ENCODE assay signal across 9 cellular contexts in the genomic region with DNA sequence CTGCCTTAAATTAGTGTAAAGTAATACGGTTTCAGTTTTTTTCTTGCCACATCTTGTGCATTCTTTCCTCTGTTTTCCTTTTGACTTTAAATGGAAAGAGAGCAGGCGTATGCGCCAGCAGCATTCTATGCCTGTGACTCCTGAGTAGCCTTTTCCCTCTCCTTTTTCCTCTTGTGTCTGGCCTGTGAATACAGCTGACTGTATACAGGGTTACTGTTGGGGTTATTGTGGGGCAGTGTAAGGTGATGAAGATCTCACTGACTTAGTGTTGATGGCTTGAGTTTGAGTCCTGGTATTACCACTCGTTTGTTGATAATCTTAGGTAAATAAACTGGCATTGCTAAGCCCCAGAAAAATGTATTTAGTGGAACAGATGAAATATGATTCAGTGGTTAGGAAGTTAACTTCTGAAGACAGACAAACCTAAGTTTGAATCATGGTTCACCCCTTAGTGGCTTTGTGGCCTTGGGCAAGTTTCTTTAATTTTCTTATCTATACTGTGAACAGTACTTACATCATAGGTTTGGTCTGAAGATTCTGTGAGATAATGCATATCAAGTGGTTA.
DNase-seq lines count a peak whose midpoint lies in the region; ATAC-seq and TF ChIP-seq lines count a peak whose summit lies in the region.
"Had no signal": no experiment of that assay in that cellular context is flagged by ENCODE, and none has a peak within 500 bp of the region (broad histone marks: within the 10 kb centered on the region; RNA-seq: fewer than 3 reads in every experiment).

No MANE protein-coding gene starts in this region.

- no peaks in the 10 kb centered on the region for H3K79me1 ChIP-seq in trophoblast cell (ENCODE audit: low read length)

- DNase-seq in H4 (ENCODE audit: low spot score) (peak; percentile 60), RWPE2 (ENCODE audit: low spot score) (no peak), trophoblast cell (peak; percentile 81 to 98), body of pancreas (no peak), occipital lobe (lab: John Stamatoyannopoulos, UW) (no peak)
- DNase-seq: foreskin melanocyte had no signal

- no peak overlapping the region for H3K4me2 ChIP-seq in trophoblast cell (ENCODE audit: low read length)

- H3K27ac ChIP-seq in RWPE2 (ENCODE audit: poor library complexity, severe bottlenecking) = peak overlapping the region; percentile 58
- no peak overlapping the region for H3K27ac ChIP-seq in trophoblast cell (ENCODE audit: low read depth, low read length)
- no peak overlapping the region for H3K27ac ChIP-seq in body of pancreas

- H3K18ac ChIP-seq in trophoblast cell (ENCODE audit: low read length) = no peak overlapping the region

- H4K8ac ChIP-seq in trophoblast cell (ENCODE audit: low read depth, low read length) = no peak overlapping the region

- no peaks in the 10 kb centered on the region for H3K79me2 ChIP-seq in trophoblast cell (ENCODE audit: control insufficient read depth, insufficient read depth, low read length, poor library complexity)

- H3K9me3 ChIP-seq in RWPE2 (ENCODE audit: severe bottlenecking) (no peaks in the 10 kb centered on the region), trophoblast cell (ENCODE audit: insufficient read depth, low read depth, low read length) (no peaks in the 10 kb centered on the region), body of pancreas (no peaks in the 10 kb centered on the region)

- H2BK5ac ChIP-seq in trophoblast cell (ENCODE audit: low read depth, low read length, poor library complexity) = no peak overlapping the region

- H2AK5ac ChIP-seq in trophoblast cell (ENCODE audit: low read length) = no peak overlapping the region

- no peak overlapping the region for H2BK120ac ChIP-seq in trophoblast cell (ENCODE audit: insufficient read depth, low read length, poor library complexity)

- no peak overlapping the region for H2AFZ ChIP-seq in trophoblast cell (ENCODE audit: insufficient read depth, low read length, poor library complexity)

- peak; percentile 98 for ATAC-seq in RWPE2 (ENCODE audit: low read depth)
- peak; percentile 77 for ATAC-seq in esophagus mucosa
- ATAC-seq in body of pancreas = no peak
- no peak for ATAC-seq in GM19328 (IDR thresholded peaks at IDR 0.05; ENCODE audit: unreplicated experiment)
- ATAC-seq: GM12878 had no signal

- TF ChIP-seq POLR2A in body of pancreas (IDR thresholded peaks at IDR 0.05) = no peak

- H3K14ac ChIP-seq in trophoblast cell (ENCODE audit: low read length) = no peak overlapping the region

- no peak overlapping the region for H3K23ac ChIP-seq in trophoblast cell (ENCODE audit: low read length)

- H3K4ac ChIP-seq in trophoblast cell (ENCODE audit: low read depth, low read length) = no peak overlapping the region

- H3K36me3 ChIP-seq in RWPE2 (ENCODE audit: low read depth) = no peaks in the 10 kb centered on the region
- H3K36me3 ChIP-seq in trophoblast cell (ENCODE audit: control insufficient read depth in 1 of 2, insufficient read depth in 2 of 2, low read length in 2 of 2) = peaks cover 5 to 11% of the 10 kb centered on the region in 2 experiments
- H3K36me3 ChIP-seq in body of pancreas (replicated peaks in 1 of 2; ENCODE audit: insufficient read depth in 1 of 2, low read depth in 2 of 2) = peaks cover 0 to 10% of the 10 kb centered on the region in 2 donors

- no CpG with 5 or more reads among the region's 4 CpGs for WGBS in trophoblast cell (ENCODE audit: extremely low coverage, insufficient coverage, insufficient read length)
- 72 to 74% methylated on average over 4 of the region's 4 CpGs for WGBS in body of pancreas, 2 donors

- H3K27me3 ChIP-seq in RWPE2 (ENCODE audit: insufficient read depth, poor library complexity, severe bottlenecking) (no peaks in the 10 kb centered on the region), trophoblast cell (ENCODE audit: insufficient read depth, low read length) (no peaks in the 10 kb centered on the region), body of pancreas (no peaks in the 10 kb centered on the region)

- no peak overlapping the region for H3K4me3 ChIP-seq in RWPE2 (ENCODE audit: severe bottlenecking)
- H3K4me3 ChIP-seq in trophoblast cell (ENCODE audit: low read depth, low read length) = no peak overlapping the region
- no peak overlapping the region for H3K4me3 ChIP-seq in body of pancreas
- H3K4me3 ChIP-seq: GM12878 had no signal

- TF ChIP-seq CTCF in RWPE2 (IDR thresholded peaks at IDR 0.05; ENCODE audit: poor library complexity, severe bottlenecking) = no peak
- TF ChIP-seq CTCF in body of pancreas (IDR thresholded peaks at IDR 0.05) = no peak

- no peak overlapping the region for H4K91ac ChIP-seq in trophoblast cell (ENCODE audit: low read depth, low read length)

- H4K12ac ChIP-seq in trophoblast cell (ENCODE audit: low read depth, low read length) = no peak overlapping the region

- H3K9ac ChIP-seq in trophoblast cell (ENCODE audit: low read length) = no peak overlapping the region

- intact Hi-C loops in body of pancreas (cut with DNase I) = no loop called here

- H3K4me1 ChIP-seq in RWPE2 (ENCODE audit: insufficient read depth, poor library complexity, severe bottlenecking) (peaks cover 12% of the 10 kb centered on the region), trophoblast cell (ENCODE audit: control insufficient read depth in 1 of 2, insufficient read depth in 2 of 2, low read length in 2 of 2) (peaks cover 0 to 2% of the 10 kb centered on the region in 2 experiments), body of pancreas (peaks cover 27% of the 10 kb centered on the region)

- H2BK12ac ChIP-seq in trophoblast cell (ENCODE audit: low read length) = no peak overlapping the region

Comparison
In these comparisons a context has a peak if more than half of its experiments do, and no peak if none do; other contexts are left out.
1. DNase-seq: peak in H4 (single experiment) and trophoblast cell (2 of 2); none in RWPE2 (single experiment), body of pancreas (0 of 4) and occipital lobe (single experiment).
2. ATAC-seq: peak in RWPE2 (single experiment) and esophagus mucosa (single experiment); none in body of pancreas (single experiment) and GM19328 (single experiment).